ENCODE assay signal across 10 cellular contexts in the genomic region with DNA sequence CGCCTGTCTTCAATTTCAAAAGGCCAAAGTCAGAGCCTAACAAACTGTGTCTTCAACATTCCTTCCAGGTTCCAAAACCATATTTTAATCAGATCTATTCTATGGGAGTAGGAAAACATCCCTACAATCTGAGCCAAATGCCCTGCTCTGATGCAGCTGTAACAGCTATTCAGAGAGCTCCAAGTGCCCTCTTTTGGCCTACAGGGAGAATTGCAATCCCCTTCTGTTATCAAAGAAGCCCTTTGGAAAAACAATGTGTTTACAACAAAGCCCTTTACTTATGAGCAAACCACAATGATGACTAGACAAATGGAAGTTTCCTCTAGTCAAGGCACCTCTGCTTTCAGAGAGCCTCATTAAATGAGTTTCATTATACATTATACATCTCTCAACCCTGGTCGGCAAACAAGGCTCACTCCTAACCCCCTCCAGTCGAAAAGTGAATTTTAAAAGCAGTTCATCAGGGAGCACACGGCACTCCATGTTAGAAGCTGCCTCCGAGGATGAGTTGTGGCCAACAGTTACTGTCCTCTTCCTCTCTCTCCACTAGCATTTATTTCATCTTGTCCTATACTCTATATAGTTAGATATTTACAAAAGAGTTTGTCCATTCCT. TPM values are rescaled to one million over a fixed set of nuclear protein-coding genes. Genes with fewer than 3 reads are reported as not detected.
DNase-seq lines count a peak whose midpoint lies in the region; ATAC-seq, FAIRE-seq and TF ChIP-seq lines count a peak whose summit lies in the region.
"Had no signal": no experiment of that assay in that cellular context is flagged by ENCODE, and none has a peak within 500 bp of the region (broad histone marks: within the 10 kb centered on the region; RNA-seq: fewer than 3 reads in every experiment).

No MANE protein-coding gene starts in this region.

- peak in 1 of 2 experiments; percentile 20 for DNase-seq in Caco-2
- peak; percentile 51 for DNase-seq in NCI-H345 (lab: John Stamatoyannopoulos, UW)
- peak; percentile 75 for DNase-seq in kidney glomerular epithelial cell (lab: John Stamatoyannopoulos, UW)
- DNase-seq in urothelium cell line (ENCODE audit: low spot score): peak; percentile 63

- ATAC-seq in GM21381 (IDR thresholded peaks at IDR 0.05; ENCODE audit: unreplicated experiment) (peak; percentile 57), GM21825 (IDR thresholded peaks at IDR 0.05; ENCODE audit: unreplicated experiment) (no peak), GM21528 (IDR thresholded peaks at IDR 0.05; ENCODE audit: low FRiP score, unreplicated experiment) (no peak)
- ATAC-seq: naive thymus-derived CD8-positive, alpha-beta T cell had no signal

- H3K4me1 ChIP-seq in Caco-2: no peaks in the 10 kb centered on the region

- H3K36me3 Mint-ChIP-seq in Caco-2 (ENCODE audit: insufficient read depth, unreplicated experiment) (no peaks in the 10 kb centered on the region), brain (no peaks in the 10 kb centered on the region)
- H3K36me3 Mint-ChIP-seq: naive thymus-derived CD8-positive, alpha-beta T cell had no signal

- TF ChIP-seq CTCF in Caco-2 (IDR thresholded peaks at IDR 0.05; ENCODE audit: insufficient read depth in 1 of 2, low read depth in 1 of 2, low read length in 1 of 2, severe bottlenecking in 1 of 2, unreplicated experiment in 1 of 2): peak; percentile 69 to 74
- TF ChIP-seq CTCF in brain (conservative IDR thresholded peaks at IDR 0.05): peak; percentile 79 to 91

- POLR2A ChIA-PET in Caco-2 (lab: Charles Lee): no interaction called here

- CTCF ChIA-PET in Caco-2 (lab: Charles Lee): interaction anchor here (0.6 to 1.2 kb wide), 6 partner anchors 9 to 1008 kb away, joined by 3 to 5 read pairs (median 4); no protein-coding TSS in a partner anchor

- no peak overlapping the region for H3K4me3 ChIP-seq in Caco-2 (ENCODE audit: low read depth, low read length)
- H3K4me3 ChIP-seq: SK-N-MC had no signal

- H3K9me3 Mint-ChIP-seq in Caco-2 (ENCODE audit: unreplicated experiment) (no peaks in the 10 kb centered on the region), brain (peaks cover 0 to 5% (median 0%) of the 10 kb centered on the region in 5 experiments)

- H3K4me1 Mint-ChIP-seq in Caco-2 (ENCODE audit: low read depth, unreplicated experiment) (no peaks in the 10 kb centered on the region), brain (peaks cover 12% of the 10 kb centered on the region)
- H3K4me1 Mint-ChIP-seq: naive thymus-derived CD8-positive, alpha-beta T cell had no signal

- H3K27me3 Mint-ChIP-seq in Caco-2 (ENCODE audit: insufficient read depth, unreplicated experiment): peaks cover 14% of the 10 kb centered on the region
- H3K27me3 Mint-ChIP-seq in brain: peaks cover 5% of the 10 kb centered on the region

- no peaks in the 10 kb centered on the region for H3K27me3 ChIP-seq in Caco-2 (replicated peaks; ENCODE audit: control insufficient read depth, insufficient read depth, low read length)

- H3K4me3 Mint-ChIP-seq in Caco-2 (ENCODE audit: unreplicated experiment) (no peak overlapping the region), brain (no peak overlapping the region)
- H3K4me3 Mint-ChIP-seq: naive thymus-derived CD8-positive, alpha-beta T cell had no signal

- no peaks in the 10 kb centered on the region for H3K36me3 ChIP-seq in Caco-2 (ENCODE audit: control insufficient read depth, insufficient read depth, low read length)

- FAIRE-seq in urothelium cell line (lab: Jason Lieb, UNC): no peak

- BruUV-seq in Caco-2 (replicated peaks; lab: Mats Ljungman, UMichigan): no TSS peak

- intact Hi-C loops in Caco-2 (cut with micrococcal nuclease; ENCODE audit: unreplicated experiment): loop anchor here (1.0 kb wide), 1 partner anchor 603 kb away; no protein-coding TSS in a partner anchor

- H3K27ac Mint-ChIP-seq in Caco-2 (ENCODE audit: unreplicated experiment): no peak overlapping the region
- peak overlapping the region in 2 of 5 experiments; percentile 21 to 54 for H3K27ac Mint-ChIP-seq in brain
- H3K27ac Mint-ChIP-seq: naive thymus-derived CD8-positive, alpha-beta T cell had no signal

- no peaks in the 10 kb centered on the region for H3K9me3 ChIP-seq in Caco-2

RNA-seq across cellular contexts. Expression of a gene that starts 42.6 kb away (rescaled TPM):
- not detected in 2 replicates for total RNA-seq in Caco-2 (2022)
- not detected for polyA plus RNA-seq in brain (ENCODE audit: insufficient read depth, low read depth, low replicate concordance)
- total RNA-seq: naive thymus-derived CD8-positive, alpha-beta T cell had no signal
- polyA plus RNA-seq: naive thymus-derived CD8-positive, alpha-beta T cell had no signal
